8 cellular contexts compared by ENCODE assay signal in genomic region chr3:134650431-134651346, GRCh38. TPM values are rescaled to one million over a fixed set of nuclear protein-coding genes. Genes with fewer than 3 reads are reported as not detected.
DNase-seq lines count a peak whose midpoint lies in the region; ATAC-seq and TF ChIP-seq lines count a peak whose summit lies in the region.

Gene KY, minus strand, starts transcription at chr3:134651022. Its CDS starts 62 bp downstream, at chr3:134650960.

- no peak within 1 kb of the TSS for H2BK5ac ChIP-seq in mesendoderm (ENCODE audit: low read length)

- TF ChIP-seq CTCF in epithelial cell of proximal tubule (conservative IDR thresholded peaks at IDR 0.05; ENCODE audit: low read depth, low read length) (peak; percentile 24), type B pancreatic cell (conservative IDR thresholded peaks at IDR 0.05) (peak; percentile 21)

- no peaks in the 10 kb centered on the region for H3K79me1 ChIP-seq in mesendoderm (ENCODE audit: low read length)

- H3K4me3 Mint-ChIP-seq in type B pancreatic cell: peak within 1 kb of the TSS; percentile 81

- H3K27me3 Mint-ChIP-seq in type B pancreatic cell: peaks cover 85% of the 10 kb centered on the region

- ATAC-seq in HG03139 (IDR thresholded peaks at IDR 0.05; ENCODE audit: unreplicated experiment): no peak
- no peak for ATAC-seq in HG03045 (IDR thresholded peaks at IDR 0.05; ENCODE audit: unreplicated experiment)

- H3K9me3 Mint-ChIP-seq in type B pancreatic cell: no peaks in the 10 kb centered on the region

- H3K23ac ChIP-seq in mesendoderm (ENCODE audit: low read length): no peak within 1 kb of the TSS

- H3K36me3 ChIP-seq in NT2/D1 (ENCODE audit: insufficient read depth, insufficient read length, low read length) (no peaks in the 10 kb centered on the region), mesendoderm (ENCODE audit: control insufficient read depth, insufficient read depth, low read length) (no peaks in the 10 kb centered on the region)

- H4K5ac ChIP-seq in mesendoderm (ENCODE audit: low read length): no peak within 1 kb of the TSS

- no peak within 1 kb of the TSS for H2BK15ac ChIP-seq in mesendoderm (replicated peaks; ENCODE audit: low read depth)

- H3K9ac ChIP-seq in NT2/D1 (ENCODE audit: insufficient read length, low read depth) (peak within 1 kb of the TSS; percentile 75), mesendoderm (ENCODE audit: low read length) (peak within 1 kb of the TSS; percentile 51)

- H3K36me3 Mint-ChIP-seq in type B pancreatic cell: no peaks in the 10 kb centered on the region

- H3K18ac ChIP-seq in mesendoderm (ENCODE audit: low read length): no peak within 1 kb of the TSS

- H2BK120ac ChIP-seq in mesendoderm (ENCODE audit: low read depth, low read length): no peak within 1 kb of the TSS

- DNase-seq in GM03348 (ENCODE audit: low spot score) (peak; percentile 88), NT2/D1 (ENCODE audit: low read depth, low spot score) (peak; percentile 30), epithelial cell of proximal tubule (ENCODE audit: low read depth) (no peak), mesendoderm (peak; percentile 56), type B pancreatic cell (ENCODE audit: extremely low spot score, unreplicated experiment) (no peak)
- DNase-seq in stimulated activated naive CD4-positive, alpha-beta T cell (lab: John Stamatoyannopoulos, UW): no peak

- no peak within 1 kb of the TSS for H4K8ac ChIP-seq in mesendoderm (ENCODE audit: low read depth, low read length)

- H3K56ac ChIP-seq in mesendoderm (ENCODE audit: low read length): peak within 1 kb of the TSS; percentile 59

- no peaks in the 10 kb centered on the region for H3K9me3 ChIP-seq in NT2/D1 (ENCODE audit: insufficient read depth, low read length)

- H3K79me2 ChIP-seq in mesendoderm (ENCODE audit: control insufficient read depth, insufficient read depth, low read length): no peaks in the 10 kb centered on the region

- H3K27ac ChIP-seq in mesendoderm (ENCODE audit: low read depth, low read length): no peak within 1 kb of the TSS

- no peaks in the 10 kb centered on the region for H3K4me1 Mint-ChIP-seq in type B pancreatic cell (ENCODE audit: unreplicated experiment)

- H3K4ac ChIP-seq in mesendoderm (ENCODE audit: low read depth, low read length): no peak within 1 kb of the TSS

- H3K4me3 ChIP-seq in NT2/D1 (ENCODE audit: insufficient read length, low read depth) (peak within 1 kb of the TSS; percentile 63), epithelial cell of proximal tubule (ENCODE audit: low read depth, low read length) (peak within 1 kb of the TSS; percentile 56), mesendoderm (ENCODE audit: low read length) (no peak within 1 kb of the TSS)

- H3K4me1 ChIP-seq in NT2/D1 (ENCODE audit: insufficient read depth, insufficient read length): peaks cover 4% of the 10 kb centered on the region
- no peaks in the 10 kb centered on the region for H3K4me1 ChIP-seq in mesendoderm (ENCODE audit: control insufficient read depth, low read depth, low read length)

- peak within 1 kb of the TSS; percentile 83 for H3K4me2 ChIP-seq in mesendoderm (ENCODE audit: low read length)

- H2AK5ac ChIP-seq in mesendoderm (ENCODE audit: low read length): no peak within 1 kb of the TSS

- no peak within 1 kb of the TSS for H3K27ac Mint-ChIP-seq in type B pancreatic cell

- no CpG with 5 or more reads among the region's 77 CpGs for WGBS in mesendoderm (ENCODE audit: extremely low coverage, insufficient coverage, low lambda C conversion rate)

- peaks cover 99% of the 10 kb centered on the region for H3K27me3 ChIP-seq in NT2/D1 (ENCODE audit: insufficient read depth, insufficient read length)
- H3K27me3 ChIP-seq in mesendoderm (ENCODE audit: insufficient read depth, low read length, poor library complexity): peaks cover 39% of the 10 kb centered on the region

RNA-seq across cellular contexts. Expression of gene KY, which starts in this region (rescaled TPM):
- total RNA-seq in epithelial cell of proximal tubule (under 0.01 TPM in 1 of 2 replicates, not detected in the other), type B pancreatic cell (ENCODE audit: low replicate concordance) (0.43 and 0.58 TPM in 2 replicates)
- 0.04 TPM for polyA plus RNA-seq in mesendoderm (2013, experiment 1 of 2)
- polyA plus RNA-seq in mesendoderm (2013, experiment 2 of 2): 0.03 TPM

Comparison
In these comparisons a context has a peak if more than half of its experiments do, and no peak if none do; other contexts are left out.
1. DNase-seq: peak in GM03348 (single experiment), NT2/D1 (single experiment) and mesendoderm (single experiment); none in epithelial cell of proximal tubule (single experiment), type B pancreatic cell (single experiment) and stimulated activated naive CD4-positive, alpha-beta T cell (0 of 6).